ENCODE assay signal across 1 cellular context in genomic region chr16:30444231-30445148, GRCh38.
TF ChIP-seq lines count a peak whose summit lies in the region.

No MANE protein-coding gene starts in this region.

TF ChIP-seq in endothelial cell of umbilical vein, 7 proteins besides CTCF, POLR2A, EP300 and RAD21:
- TF ChIP-seq POLR2AphosphoS5 (IDR thresholded peaks at IDR 0.05; ENCODE audit: insufficient read depth, low read depth, low read length) (no peak), EZH2 (IDR thresholded peaks at IDR 0.05; ENCODE audit: borderline replicate concordance, low read depth, low read length, severe bottlenecking) (no peak), MAX (IDR thresholded peaks at IDR 0.05; ENCODE audit: insufficient read depth, insufficient read length) (no peak), MYC (IDR thresholded peaks at IDR 0.05; ENCODE audit: low read depth, low read length) (no peak), GATA2 (IDR thresholded peaks at IDR 0.05; ENCODE audit: insufficient read depth, insufficient read length, low read depth, low read length) (no peak)
